11 cellular contexts compared by ENCODE assay signal in the genomic region with DNA sequence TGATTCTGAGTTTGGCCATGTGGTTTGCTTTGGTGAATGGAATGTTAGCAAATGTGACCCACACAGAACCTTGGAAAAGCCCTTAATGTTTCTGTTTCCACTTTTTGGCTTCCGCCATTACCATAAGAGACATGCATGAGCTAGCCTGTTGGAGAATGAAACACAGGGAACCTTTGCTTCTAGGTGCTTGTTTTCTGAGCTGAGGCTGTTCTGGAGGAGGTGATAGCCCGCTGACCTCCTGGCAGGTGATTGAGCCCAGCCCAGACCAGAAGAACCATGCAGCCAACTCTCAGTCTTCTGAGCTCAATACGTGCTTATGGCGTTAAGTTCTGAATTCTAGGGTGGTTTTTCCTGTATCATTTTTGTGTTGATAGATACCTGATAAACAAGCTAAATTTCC.
DNase-seq lines count a peak whose midpoint lies in the region; ATAC-seq and TF ChIP-seq lines count a peak whose summit lies in the region.
"Had no signal": no experiment of that assay in that cellular context is flagged by ENCODE, and none has a peak within 500 bp of the region (broad histone marks: within the 10 kb centered on the region; RNA-seq: fewer than 3 reads in every experiment).

No MANE protein-coding gene starts in this region.

- H3K27me3 Mint-ChIP-seq in CD14-positive monocyte (ENCODE audit: low read depth in 3 of 3) (peaks cover 0 to 3% (median 0%) of the 10 kb centered on the region in 3 donors), IgD-negative memory B cell (no peaks in the 10 kb centered on the region), natural killer cell (ENCODE audit: low read depth in 2 of 2) (peaks cover 0 to 4% of the 10 kb centered on the region in 2 donors)
- H3K27me3 Mint-ChIP-seq: brain had no signal

- H3K9me3 Mint-ChIP-seq in CD14-positive monocyte (no peaks in the 10 kb centered on the region), IgD-negative memory B cell (no peaks in the 10 kb centered on the region), natural killer cell (no peaks in the 10 kb centered on the region)
- H3K9me3 Mint-ChIP-seq: brain had no signal

- no peak overlapping the region for H3K4me3 ChIP-seq in brain microvascular endothelial cell (ENCODE audit: low read depth, low read length)

- ATAC-seq in natural killer cell (no peak), GM18870 (IDR thresholded peaks at IDR 0.05; ENCODE audit: unreplicated experiment) (no peak), HG02623 (IDR thresholded peaks at IDR 0.05; ENCODE audit: unreplicated experiment) (no peak)

- peak overlapping the region; percentile 97 to 100 (median 100) for H3K27ac Mint-ChIP-seq in CD14-positive monocyte
- peak overlapping the region in 2 of 3 donors; percentile 65 to 78 for H3K27ac Mint-ChIP-seq in IgD-negative memory B cell
- peak overlapping the region; percentile 6 to 78 for H3K27ac Mint-ChIP-seq in natural killer cell

- H3K4me1 Mint-ChIP-seq in CD14-positive monocyte (peaks cover 38% of the 10 kb centered on the region), IgD-negative memory B cell (peaks cover 18 to 26% (median 19%) of the 10 kb centered on the region in 3 donors), natural killer cell (peaks cover 18 to 26% of the 10 kb centered on the region in 2 donors)

- DNase-seq in CD14-positive monocyte (ENCODE audit: low spot score) (no peak), brain microvascular endothelial cell (no peak), natural killer cell (no peak), EL (no peak), NCI-H2227 (lab: John Stamatoyannopoulos, UW; ENCODE audit: unreplicated experiment) (no peak)
- DNase-seq: NCI-H526, SHP77 treated with DMSO at 0.1 percent for 48 hours had no signal

- TF ChIP-seq CTCF in CD14-positive monocyte (IDR thresholded peaks at IDR 0.05) (no peak), brain microvascular endothelial cell (IDR thresholded peaks at IDR 0.05; ENCODE audit: low read depth, low read length, missing control alignments) (no peak), natural killer cell (IDR thresholded peaks at IDR 0.05) (no peak)

- in situ Hi-C loops in brain microvascular endothelial cell (cut with HindIII; ENCODE audit: low pct_ligation_motif_present, low sequenced_read_pairs), result no loop called here

- H3K36me3 Mint-ChIP-seq in CD14-positive monocyte (no peaks in the 10 kb centered on the region), IgD-negative memory B cell (no peaks in the 10 kb centered on the region), natural killer cell (no peaks in the 10 kb centered on the region)
- H3K36me3 Mint-ChIP-seq: brain had no signal

- H3K4me3 Mint-ChIP-seq in CD14-positive monocyte, result peak overlapping the region; percentile 30 to 35
- H3K4me3 Mint-ChIP-seq in IgD-negative memory B cell, result peak overlapping the region in 2 of 4 donors; percentile 58 to 88
- no peak overlapping the region for H3K4me3 Mint-ChIP-seq in natural killer cell
- H3K4me3 Mint-ChIP-seq: brain had no signal

- intact Hi-C loops in CD14-positive monocyte (cut with micrococcal nuclease) (loop anchor here in 1 of 2 donors (2.0 to 5.0 kb wide), 2 partner anchors 18 to 141 kb away; no protein-coding TSS in a partner anchor), natural killer cell (cut with micrococcal nuclease) (no loop called here)

- H3K36me3 ChIP-seq in brain microvascular endothelial cell (replicated peaks), result no peaks in the 10 kb centered on the region

- no peaks in the 10 kb centered on the region for H3K27me3 ChIP-seq in brain microvascular endothelial cell (replicated peaks)

- peak overlapping the region; percentile 78 for H3K27ac ChIP-seq in brain microvascular endothelial cell

Comparison
In these comparisons a context has a peak if more than half of its experiments do, and no peak if none do; other contexts are left out.
1. H3K27ac Mint-ChIP-seq: peak in every context shown above with its lines; median percentile 100 in CD14-positive monocyte; 72 in IgD-negative memory B cell; 42 in natural killer cell.